In genomic region chr5:39714036-39714698, GRCh38 we compare ENCODE assay signal across 8 cellular contexts.
DNase-seq lines count a peak whose midpoint lies in the region; ATAC-seq and TF ChIP-seq lines count a peak whose summit lies in the region.

No MANE protein-coding gene starts in this region.

- peak; percentile 47 for TF ChIP-seq CTCF in GM12865 (IDR thresholded peaks at IDR 0.05; ENCODE audit: insufficient read depth, low read depth, low read length, missing control alignments)
- peak; percentile 85 for TF ChIP-seq CTCF in fibroblast of pulmonary artery (IDR thresholded peaks at IDR 0.05; ENCODE audit: low read length, missing control alignments)
- no peak for TF ChIP-seq CTCF in omental fat pad (IDR thresholded peaks at IDR 0.05)

- peak; percentile 82 for ATAC-seq in omental fat pad (ENCODE audit: low FRiP score)
- ATAC-seq in GM19035 (IDR thresholded peaks at IDR 0.05; ENCODE audit: unreplicated experiment): no peak
- ATAC-seq in HG02884 (IDR thresholded peaks at IDR 0.05; ENCODE audit: unreplicated experiment): no peak

- DNase-seq in A172 (ENCODE audit: low spot score): peak; percentile 63
- DNase-seq in GM12865 (ENCODE audit: low read depth): peak; percentile 44
- DNase-seq in NCI-H1930 (lab: John Stamatoyannopoulos, UW): peak; percentile 31 to 50
- DNase-seq in activated CD4-positive, alpha-beta T cell treated with anti-CD3 and anti-CD28 coated beads for 48 hours: peak; percentile 42
- peak; percentile 86 for DNase-seq in fibroblast of pulmonary artery (ENCODE audit: low read depth)
- DNase-seq in omental fat pad (ENCODE audit: low spot score): no peak

- no peak overlapping the region for H3K4me3 ChIP-seq in GM12865 (ENCODE audit: low read depth, low read length)
- no peak overlapping the region for H3K4me3 ChIP-seq in fibroblast of pulmonary artery (replicated peaks; ENCODE audit: low read depth, low read length)

Comparison
In these comparisons a context has a peak if more than half of its experiments do, and no peak if none do; other contexts are left out.
1. CTCF ChIP-seq: peak in GM12865 (single experiment) and fibroblast of pulmonary artery (single experiment); none in omental fat pad (0 of 3).